In the genomic region with DNA sequence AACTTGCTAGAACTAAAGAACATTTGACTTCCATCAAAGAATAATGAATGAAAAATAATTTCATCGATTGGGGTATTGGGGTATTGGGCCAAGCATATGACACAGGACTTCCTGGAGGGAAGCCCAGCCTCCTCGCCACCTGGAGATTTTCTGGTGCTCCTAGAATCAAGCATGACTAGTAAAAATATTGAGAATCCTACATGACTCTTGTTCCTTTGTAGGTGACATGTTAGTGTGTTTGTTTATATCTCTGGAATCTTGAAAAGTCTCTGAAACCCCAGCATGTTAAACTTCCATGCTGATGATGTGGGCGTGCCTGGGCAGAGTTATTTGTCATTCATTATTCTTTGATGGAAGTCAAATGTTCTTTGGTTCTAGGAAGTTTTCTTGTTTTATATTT, we compare ENCODE assay signal across 13 cellular contexts.
"Had no signal": no experiment of that assay in that cellular context is flagged by ENCODE, and none has a peak within 500 bp of the region (broad histone marks: within the 10 kb centered on the region; RNA-seq: fewer than 3 reads in every experiment).

No MANE protein-coding gene starts in this region.

- ATAC-seq: heart left ventricle; left colon; mucosa of descending colon; naive thymus-derived CD8-positive, alpha-beta T cell; psoas muscle; sciatic nerve had no signal

- H3K27ac ChIP-seq: neutrophil, psoas muscle, uterus had no signal

- H3K27me3 ChIP-seq: uterus had no signal

- DNase-seq: dermis blood vessel endothelial cell; heart left ventricle; hippocampal formation; left colon; mucosa of descending colon; naive thymus-derived CD8-positive, alpha-beta T cell; psoas muscle; retina; stimulated activated naive CD4-positive, alpha-beta T cell; trophoblast cell; uterus had no signal

- H3K4me1 ChIP-seq: uterus had no signal

- H3K4me3 ChIP-seq: heart left ventricle, mucosa of descending colon, psoas muscle, uterus had no signal

- H3K36me3 ChIP-seq: heart left ventricle, neutrophil, uterus had no signal

- H3K9me3 ChIP-seq: mucosa of descending colon, neutrophil, psoas muscle, uterus had no signal
